ENCODE assay signal across 9 cellular contexts in the genomic region with DNA sequence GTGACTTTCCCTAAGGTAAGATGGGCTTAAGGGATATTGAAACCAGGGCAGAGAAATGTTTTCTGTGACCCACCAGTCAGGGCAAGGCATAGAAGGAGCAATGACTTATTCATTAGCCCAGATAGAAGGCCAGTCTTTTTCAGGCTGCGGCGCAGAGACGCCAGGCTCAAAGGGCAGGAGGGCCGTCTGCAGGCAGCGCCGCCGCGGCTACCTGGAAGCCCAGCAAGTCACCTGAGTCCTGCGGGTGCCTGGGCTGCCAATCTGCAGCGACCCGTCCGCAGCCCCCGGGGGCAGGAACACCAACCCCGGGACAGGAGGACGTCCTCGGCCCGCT. TPM values are rescaled to one million over a fixed set of nuclear protein-coding genes. Genes with fewer than 3 reads are reported as not detected.
DNase-seq lines count a peak whose midpoint lies in the region; ATAC-seq lines count a peak whose summit lies in the region.
"Had no signal": no experiment of that assay in that cellular context is flagged by ENCODE, and none has a peak within 500 bp of the region (broad histone marks: within the 10 kb centered on the region; RNA-seq: fewer than 3 reads in every experiment).

No MANE protein-coding gene starts in this region.

- CTCF ChIA-PET in naive thymus-derived CD4-positive, alpha-beta T cell (lab: Charles Lee) = no interaction called here

- no peaks in the 10 kb centered on the region for H3K9me3 ChIP-seq in ectodermal cell (ENCODE audit: control insufficient read depth, low read length)
- no peaks in the 10 kb centered on the region for H3K9me3 ChIP-seq in naive thymus-derived CD4-positive, alpha-beta T cell (ENCODE audit: control insufficient read depth in 2 of 3, low read length in 3 of 3)

- intact Hi-C loops in naive thymus-derived CD4-positive, alpha-beta T cell (cut with micrococcal nuclease) = no loop called here

- peaks cover 51% of the 10 kb centered on the region for H3K27me3 ChIP-seq in ectodermal cell (ENCODE audit: control insufficient read depth, insufficient read depth, low read length, poor library complexity, severe bottlenecking)
- peaks cover 0 to 3% of the 10 kb centered on the region in 2 donors for H3K27me3 ChIP-seq in naive thymus-derived CD4-positive, alpha-beta T cell (ENCODE audit: control insufficient read depth in 2 of 2, insufficient read depth in 2 of 2, low read length in 2 of 2)

- H3K4me1 ChIP-seq in ectodermal cell (ENCODE audit: control insufficient read depth, insufficient read depth, low read length) = no peaks in the 10 kb centered on the region
- H3K4me1 ChIP-seq in naive thymus-derived CD4-positive, alpha-beta T cell (ENCODE audit: control insufficient read depth in 2 of 2, insufficient read depth in 2 of 2, low read length in 2 of 2) = no peaks in the 10 kb centered on the region

- H3K4me1 Mint-ChIP-seq in stimulated activated naive CD8-positive, alpha-beta T cell treated with anti-CD3 and anti-CD28 coated beads, Interleukin-15, Interleukin-2, amounts not matched to agents 100 ng/mL and 50 ng/mL, for 24 hours (ENCODE audit: low read depth) = no peaks in the 10 kb centered on the region
- H3K4me1 Mint-ChIP-seq in naive thymus-derived CD4-positive, alpha-beta T cell = peaks cover 0 to 13% (median 5%) of the 10 kb centered on the region in 7 donors

- no peak overlapping the region for H3K27ac ChIP-seq in ectodermal cell (ENCODE audit: insufficient read depth, low read depth, low read length, poor library complexity, severe bottlenecking)
- no peak overlapping the region for H3K27ac ChIP-seq in naive thymus-derived CD4-positive, alpha-beta T cell (ENCODE audit: low read depth, low read length)

- no peaks in the 10 kb centered on the region for H3K36me3 ChIP-seq in ectodermal cell (ENCODE audit: control insufficient read depth, insufficient read depth, low read length)
- no peaks in the 10 kb centered on the region for H3K36me3 ChIP-seq in naive thymus-derived CD4-positive, alpha-beta T cell (ENCODE audit: control insufficient read depth in 2 of 3, insufficient read depth in 3 of 3, low read length in 3 of 3)

- no peak for DNase-seq in stimulated activated naive CD8-positive, alpha-beta T cell treated with anti-CD3 and anti-CD28 coated beads, Interleukin-15, Interleukin-2, amounts not matched to agents 100 U/mL and 50 U/mL, for 24 hours
- DNase-seq in naive thymus-derived CD4-positive, alpha-beta T cell = no peak
- DNase-seq in NCI-H2196 (lab: John Stamatoyannopoulos, UW; ENCODE audit: unreplicated experiment) = no peak
- no peak for DNase-seq in LoVo (ENCODE audit: low spot score)
- no peak for DNase-seq in NCI-H2227 (lab: John Stamatoyannopoulos, UW; ENCODE audit: unreplicated experiment)

- H3K9me3 Mint-ChIP-seq in stimulated activated naive CD8-positive, alpha-beta T cell treated with anti-CD3 and anti-CD28 coated beads, Interleukin-15, Interleukin-2, amounts not matched to agents 100 ng/mL and 50 ng/mL, for 24 hours = peaks cover 9% of the 10 kb centered on the region
- H3K9me3 Mint-ChIP-seq in naive thymus-derived CD4-positive, alpha-beta T cell = peaks cover 0 to 31% (median 6%) of the 10 kb centered on the region in 11 donors

- WGBS in ectodermal cell, 2 experiments = 3 to 4% methylated on average over 17 of the region's 17 CpGs

- H3K4me3 Mint-ChIP-seq in stimulated activated naive CD8-positive, alpha-beta T cell treated with anti-CD3 and anti-CD28 coated beads, Interleukin-15, Interleukin-2, amounts not matched to agents 100 ng/mL and 50 ng/mL, for 24 hours = peak overlapping the region; percentile 25
- peak overlapping the region in 8 of 10 donors; percentile 15 to 53 (median 34) for H3K4me3 Mint-ChIP-seq in naive thymus-derived CD4-positive, alpha-beta T cell

- peak overlapping the region; percentile 56 for H3K4me3 ChIP-seq in ectodermal cell (ENCODE audit: insufficient read depth, low read depth, low read length)
- no peak overlapping the region for H3K4me3 ChIP-seq in naive thymus-derived CD4-positive, alpha-beta T cell (ENCODE audit: low read length)

- H3K36me3 Mint-ChIP-seq in stimulated activated naive CD8-positive, alpha-beta T cell treated with anti-CD3 and anti-CD28 coated beads, Interleukin-15, Interleukin-2, amounts not matched to agents 100 ng/mL and 50 ng/mL, for 24 hours (ENCODE audit: low read depth) = no peaks in the 10 kb centered on the region
- H3K36me3 Mint-ChIP-seq in naive thymus-derived CD4-positive, alpha-beta T cell = peaks cover 0 to 9% (median 0%) of the 10 kb centered on the region in 5 donors

- POLR2A ChIA-PET in naive thymus-derived CD4-positive, alpha-beta T cell (lab: Charles Lee) = no interaction called here

- H3K27ac Mint-ChIP-seq in stimulated activated naive CD8-positive, alpha-beta T cell treated with anti-CD3 and anti-CD28 coated beads, Interleukin-15, Interleukin-2, amounts not matched to agents 100 ng/mL and 50 ng/mL, for 24 hours = no peak overlapping the region
- H3K27ac Mint-ChIP-seq in naive thymus-derived CD4-positive, alpha-beta T cell = no peak overlapping the region
- H3K27ac Mint-ChIP-seq: IgD-negative memory B cell had no signal

- no peak for ATAC-seq in stimulated activated naive CD8-positive, alpha-beta T cell treated with anti-CD3 and anti-CD28 coated beads, Interleukin-15, Interleukin-2, amounts not matched to agents 100 U/mL and 50 U/mL, for 24 hours
- no peak for ATAC-seq in naive thymus-derived CD4-positive, alpha-beta T cell
- no peak for ATAC-seq in HG03280 (IDR thresholded peaks at IDR 0.05; ENCODE audit: unreplicated experiment)

- H3K27me3 Mint-ChIP-seq in stimulated activated naive CD8-positive, alpha-beta T cell treated with anti-CD3 and anti-CD28 coated beads, Interleukin-15, Interleukin-2, amounts not matched to agents 100 ng/mL and 50 ng/mL, for 24 hours = peaks cover 41% of the 10 kb centered on the region
- H3K27me3 Mint-ChIP-seq in naive thymus-derived CD4-positive, alpha-beta T cell = peaks cover 28 to 38% (median 35%) of the 10 kb centered on the region in 5 donors

RNA-seq across cellular contexts. Expression of gene SH3GL2, which starts 0.3 kb away (rescaled TPM):
- 1.2 TPM for polyA plus RNA-seq in ectodermal cell (2013, experiment 1 of 4)
- 1.8 TPM for polyA plus RNA-seq in ectodermal cell (2013, experiment 2 of 4)
- 1.3 TPM for polyA plus RNA-seq in ectodermal cell (2013, experiment 3 of 4)
- 2.6 TPM for polyA plus RNA-seq in ectodermal cell (2013, experiment 4 of 4)
- total RNA-seq in naive thymus-derived CD4-positive, alpha-beta T cell = not detected
- not detected for polyA plus RNA-seq in naive thymus-derived CD4-positive, alpha-beta T cell
- polyA plus RNA-seq: IgD-negative memory B cell had no signal
